ENCODE assay signal across 11 cellular contexts in genomic region chr22:27105142-27106025, GRCh38.
DNase-seq lines count a peak whose midpoint lies in the region; ATAC-seq, FAIRE-seq and TF ChIP-seq lines count a peak whose summit lies in the region.
"Had no signal": no experiment of that assay in that cellular context is flagged by ENCODE, and none has a peak within 500 bp of the region (broad histone marks: within the 10 kb centered on the region; RNA-seq: fewer than 3 reads in every experiment).

No MANE protein-coding gene starts in this region.

- H3K27ac ChIP-seq in body of pancreas = no peak overlapping the region
- peak overlapping the region in 4 of 5 donors; percentile 46 to 78 (median 66) for H3K27ac ChIP-seq in stomach

- intact Hi-C loops in body of pancreas (cut with DNase I) (no loop called here), stomach (cut with DNase I; ENCODE audit: low total_unique reads) (no loop called here)

- FAIRE-seq in H54 (lab: Jason Lieb, UNC) = no peak
- FAIRE-seq: small intestine had no signal

- DNase-seq in H54 (ENCODE audit: insufficient read length, low spot score) = peak; percentile 23
- peak in 3 of 4 donors; percentile 37 to 56 (median 41) for DNase-seq in body of pancreas
- DNase-seq in hepatic stellate cell (ENCODE audit: low spot score) = peak; percentile 82
- peak; percentile 31 for DNase-seq in stomach
- no peak for DNase-seq in COLO829 (ENCODE audit: low spot score)
- DNase-seq in stimulated activated CD4-positive, alpha-beta T cell treated with anti-CD3 and anti-CD28 coated beads, Interleukin-4, amount 100 ng/mL, for 24 hours = no peak
- DNase-seq: DND-41, NCI-H1105, small intestine had no signal

- TF ChIP-seq POLR2A in H54 (IDR thresholded peaks at IDR 0.05; ENCODE audit: low read depth, low read length) (no peak), body of pancreas (IDR thresholded peaks at IDR 0.05) (no peak), stomach (IDR thresholded peaks at IDR 0.05) (no peak)

- 71 to 76% methylated on average over 10 to 11 of the region's 11 CpGs for WGBS in body of pancreas, 2 donors
- 64 to 78% (median 65%) methylated on average over 10 to 11 of the region's 11 CpGs for WGBS in stomach, 5 donors

- H3K4me3 ChIP-seq in body of pancreas = no peak overlapping the region
- H3K4me3 ChIP-seq in stomach = no peak overlapping the region

- TF ChIP-seq EP300 in stomach (IDR thresholded peaks at IDR 0.05) = peak; percentile 79

- H3K36me3 ChIP-seq in body of pancreas (replicated peaks in 1 of 2; ENCODE audit: insufficient read depth in 1 of 2, low read depth in 2 of 2) (no peaks in the 10 kb centered on the region), stomach (no peaks in the 10 kb centered on the region)

- ATAC-seq in body of pancreas (no peak), GM21360 (IDR thresholded peaks at IDR 0.05; ENCODE audit: unreplicated experiment) (no peak)
- ATAC-seq in activated CD4-positive, CD25-positive, alpha-beta regulatory T cell treated with anti-CD3 and anti-CD28 coated beads, Interleukin-2, amount 50 U/mL, for 24 hours = no peak

- H3K9me3 ChIP-seq in body of pancreas = no peaks in the 10 kb centered on the region
- no peaks in the 10 kb centered on the region for H3K9me3 ChIP-seq in stomach

- TF ChIP-seq CTCF in body of pancreas (IDR thresholded peaks at IDR 0.05) = no peak
- TF ChIP-seq CTCF in stomach (IDR thresholded peaks at IDR 0.05) = no peak

- H3K4me1 ChIP-seq in body of pancreas (peaks cover 20% of the 10 kb centered on the region), stomach (peaks cover 16 to 52% (median 38%) of the 10 kb centered on the region in 4 donors)

- H3K27me3 ChIP-seq in body of pancreas (no peaks in the 10 kb centered on the region), stomach (peaks cover 0 to 14% (median 8%) of the 10 kb centered on the region in 3 donors)

Comparison
In these comparisons a context has a peak if more than half of its experiments do, and no peak if none do; other contexts are left out.
1. DNase-seq: peak in H54 (single experiment), body of pancreas (3 of 4), hepatic stellate cell (single experiment) and stomach (single experiment); none in COLO829 (single experiment) and stimulated activated CD4-positive, alpha-beta T cell treated with anti-CD3 and anti-CD28 coated beads, Interleukin-4, amount 100 ng/mL, for 24 hours (single experiment).
2. H3K27ac ChIP-seq: peak in stomach (4 of 5); none in body of pancreas (0 of 4).